ENCODE assay signal across 1 cellular context in genomic region chrX:125444659-125445058, GRCh38.
TF ChIP-seq lines count a peak whose summit lies in the region.

No MANE protein-coding gene starts in this region.

TF ChIP-seq in K562, 482 proteins besides CTCF, POLR2A, EP300 and RAD21 (continued from another document and continues in another):
- TF ChIP-seq ZNF318 (IDR thresholded peaks at IDR 0.05; ENCODE audit: borderline replicate concordance in 1 of 2, low read depth in 1 of 2) (no peak), CSDE1 (IDR thresholded peaks at IDR 0.05) (no peak), ZNF449 (CRISPR knock-in tag; IDR thresholded peaks at IDR 0.05) (no peak), ZNF668 (CRISPR knock-in tag; IDR thresholded peaks at IDR 0.05) (no peak), ZEB2 (IDR thresholded peaks at IDR 0.05) (no peak), COPS2 (conservative IDR thresholded peaks at IDR 0.05) (no peak), FOXA3 (CRISPR knock-in tag; conservative IDR thresholded peaks at IDR 0.05 in 1 of 2, IDR thresholded peaks at IDR 0.05 in 1 of 2) (no peak), RBBP5 (IDR thresholded peaks at IDR 0.05; ENCODE audit: borderline replicate concordance, insufficient read depth, low read length, poor library complexity, severe bottlenecking) (peak; percentile 24), NCOA4 (IDR thresholded peaks at IDR 0.05; ENCODE audit: partially characterized antibody) (no peak), PBX2 (CRISPR knock-in tag; IDR thresholded peaks at IDR 0.05; ENCODE audit: low read depth) (no peak), PBX2 (tag; conservative IDR thresholded peaks at IDR 0.05; ENCODE audit: low read depth) (peak; percentile 63), ZNF584 (CRISPR knock-in tag; IDR thresholded peaks at IDR 0.05; ENCODE audit: low read depth) (no peak), SUPT5H (IDR thresholded peaks at IDR 0.05) (no peak), GTF2F1 (IDR thresholded peaks at IDR 0.05; ENCODE audit: low read depth, low read length) (no peak), MEIS2 (IDR thresholded peaks at IDR 0.05; ENCODE audit: partially characterized antibody) (peak; percentile 48), ZBTB9 (CRISPR knock-in tag; IDR thresholded peaks at IDR 0.05) (no peak), ZNF23 (CRISPR knock-in tag; IDR thresholded peaks at IDR 0.05) (no peak), DPF2 (IDR thresholded peaks at IDR 0.05) (peak; percentile 43), LEF1 (IDR thresholded peaks at IDR 0.05) (peak; percentile 50; the same call in 1 of the 2 replicates), CGGBP1 (CRISPR knock-in tag; IDR thresholded peaks at IDR 0.05) (no peak), ZBTB34 (CRISPR knock-in tag; IDR thresholded peaks at IDR 0.05) (no peak), PHF20 (IDR thresholded peaks at IDR 0.05; ENCODE audit: partially characterized antibody) (no peak), HNRNPL (IDR thresholded peaks at IDR 0.05; ENCODE audit: low read depth, low read length) (no peak), CREB1 (IDR thresholded peaks at IDR 0.05) (no peak), CREB1 (CRISPR knock-in tag; IDR thresholded peaks at IDR 0.05) (no peak), FOXO4 (CRISPR knock-in tag; IDR thresholded peaks at IDR 0.05) (no peak), HES1 (IDR thresholded peaks at IDR 0.05; ENCODE audit: low read depth) (no peak), KDM5B (IDR thresholded peaks at IDR 0.05; ENCODE audit: insufficient replicate concordance, low read depth, low read length) (no peak), HMBOX1 (IDR thresholded peaks at IDR 0.05) (peak; percentile 48; the same call in 1 of the 2 replicates), U2AF2 (optimal IDR thresholded peaks at IDR 0.05; ENCODE audit: low read depth, low read length) (no peak), PRDM10 (IDR thresholded peaks at IDR 0.05; ENCODE audit: partially characterized antibody) (peak; percentile 85), ZNF589 (CRISPR knock-in tag; IDR thresholded peaks at IDR 0.05; ENCODE audit: low read depth) (no peak), MCM3 (IDR thresholded peaks at IDR 0.05) (no peak), RBM34 (IDR thresholded peaks at IDR 0.05; ENCODE audit: borderline replicate concordance, insufficient read depth, low read length) (no peak)
